8 cellular contexts compared by ENCODE assay signal in genomic region chr2:43131051-43131889, GRCh38.
DNase-seq lines count a peak whose midpoint lies in the region; ATAC-seq and TF ChIP-seq lines count a peak whose summit lies in the region.

No MANE protein-coding gene starts in this region.

- H3K4me3 ChIP-seq in GM12875 (ENCODE audit: low read depth, low read length) (no peak overlapping the region), parathyroid adenoma (ENCODE audit: low read depth, low read length) (no peak overlapping the region), tibial artery (no peak overlapping the region)

- H3K36me3 ChIP-seq in parathyroid adenoma (ENCODE audit: control insufficient read depth, insufficient read depth, low read length) (no peaks in the 10 kb centered on the region), tibial artery (no peaks in the 10 kb centered on the region)

- H3K27ac ChIP-seq in parathyroid adenoma (peak overlapping the region; percentile 9), tibial artery (peak overlapping the region; percentile 15 to 42)

- peak overlapping the region; percentile 67 for H3K27ac Mint-ChIP-seq in activated T-helper 2 cell treated with anti-CD3 and anti-CD28 coated beads, Interferon-gamma antibody, Interleukin-2, Interleukin-4, amounts not matched to agents 10 μg/mL and 5 μg/mL and 100 μg/mL, durations not matched to agents 14 hours and 24 hours and 36 hours

- no peaks in the 10 kb centered on the region for H3K9me3 ChIP-seq in parathyroid adenoma (ENCODE audit: control insufficient read depth, low read length)
- H3K9me3 ChIP-seq in tibial artery, result no peaks in the 10 kb centered on the region

- H3K4me1 ChIP-seq in parathyroid adenoma (no peaks in the 10 kb centered on the region), tibial artery (peaks cover 8 to 41% (median 24%) of the 10 kb centered on the region in 4 donors)

- peak; percentile 36 for ATAC-seq in HG03108 (IDR thresholded peaks at IDR 0.05; ENCODE audit: unreplicated experiment)

- no peaks in the 10 kb centered on the region for H3K27me3 Mint-ChIP-seq in activated T-helper 2 cell treated with anti-CD3 and anti-CD28 coated beads, Interferon-gamma antibody, Interleukin-2, Interleukin-4, amounts not matched to agents 10 μg/mL and 5 μg/mL and 100 μg/mL, durations not matched to agents 14 hours and 24 hours and 36 hours (ENCODE audit: low read depth)

- H3K4me3 Mint-ChIP-seq in activated T-helper 2 cell treated with anti-CD3 and anti-CD28 coated beads, Interferon-gamma antibody, Interleukin-2, Interleukin-4, amounts not matched to agents 10 μg/mL and 5 μg/mL and 100 μg/mL, durations not matched to agents 14 hours and 24 hours and 36 hours (ENCODE audit: low read depth), result peak overlapping the region; percentile 65

- H3K27me3 ChIP-seq in parathyroid adenoma (ENCODE audit: control insufficient read depth, insufficient read depth, low read length), result no peaks in the 10 kb centered on the region
- no peaks in the 10 kb centered on the region for H3K27me3 ChIP-seq in tibial artery

- intact Hi-C loops in activated T-helper 2 cell treated with anti-CD3 and anti-CD28 coated beads, Interferon-gamma antibody, Interleukin-2, Interleukin-4, amounts not matched to agents 10 μg/mL and 5 μg/mL and 100 μg/mL, durations not matched to agents 14 hours and 24 hours and 36 hours (cut with micrococcal nuclease), result loop anchor here (1.0 to 10.0 kb wide), 13 partner anchors 8 to 1036 kb away; partner anchors contain the start of genes DYNC2LI1, PPM1B and ZFP36L2
- intact Hi-C loops in tibial artery (cut with DNase I; ENCODE audit: low total_unique reads), result no loop called here

- H3K79me2 ChIP-seq in parathyroid adenoma, result no peaks in the 10 kb centered on the region

- H3K4me2 ChIP-seq in parathyroid adenoma (ENCODE audit: low read length), result no peak overlapping the region

- H3K4me1 Mint-ChIP-seq in activated T-helper 2 cell treated with anti-CD3 and anti-CD28 coated beads, Interferon-gamma antibody, Interleukin-2, Interleukin-4, amounts not matched to agents 10 μg/mL and 5 μg/mL and 100 μg/mL, durations not matched to agents 14 hours and 24 hours and 36 hours (ENCODE audit: low read depth), result peaks cover 78% of the 10 kb centered on the region

- no peak overlapping the region for H3K9ac ChIP-seq in parathyroid adenoma

- H2AFZ ChIP-seq in parathyroid adenoma, result no peak overlapping the region

- TF ChIP-seq CTCF in GM12875 (IDR thresholded peaks at IDR 0.05; ENCODE audit: borderline replicate concordance, insufficient read depth, low read depth, low read length), result peak; percentile 48; the same call in 1 of the 2 replicates
- TF ChIP-seq CTCF in parathyroid adenoma (IDR thresholded peaks at IDR 0.05), result peak; percentile 29
- peak; percentile 30 to 35 for TF ChIP-seq CTCF in tibial artery (IDR thresholded peaks at IDR 0.05)

- DNase-seq in RKO (ENCODE audit: low spot score) (peak; percentile 83), fibroblast of the conjunctiva (ENCODE audit: low read depth) (peak; percentile 35), tibial artery (peak; percentile 78 to 86), NCI-H1436 treated with DMSO at 0.1 percent for 48 hours (lab: John Stamatoyannopoulos, UW) (no peak)
- DNase-seq in activated T-helper 2 cell treated with anti-CD3 and anti-CD28 coated beads, Interferon-gamma antibody, Interleukin-2, Interleukin-4, amounts not matched to agents 10 μg/mL and 5 μg/mL and 100 μg/mL, durations not matched to agents 14 hours and 24 hours and 36 hours (ENCODE audit: low spot score), result peak; percentile 79

- H3K36me3 Mint-ChIP-seq in activated T-helper 2 cell treated with anti-CD3 and anti-CD28 coated beads, Interferon-gamma antibody, Interleukin-2, Interleukin-4, amounts not matched to agents 10 μg/mL and 5 μg/mL and 100 μg/mL, durations not matched to agents 14 hours and 24 hours and 36 hours (ENCODE audit: low read depth), result peaks cover 23% of the 10 kb centered on the region

- no peaks in the 10 kb centered on the region for H3K9me3 Mint-ChIP-seq in activated T-helper 2 cell treated with anti-CD3 and anti-CD28 coated beads, Interferon-gamma antibody, Interleukin-2, Interleukin-4, amounts not matched to agents 10 μg/mL and 5 μg/mL and 100 μg/mL, durations not matched to agents 14 hours and 24 hours and 36 hours
